1 cellular context compared by ENCODE assay signal in the genomic region with DNA sequence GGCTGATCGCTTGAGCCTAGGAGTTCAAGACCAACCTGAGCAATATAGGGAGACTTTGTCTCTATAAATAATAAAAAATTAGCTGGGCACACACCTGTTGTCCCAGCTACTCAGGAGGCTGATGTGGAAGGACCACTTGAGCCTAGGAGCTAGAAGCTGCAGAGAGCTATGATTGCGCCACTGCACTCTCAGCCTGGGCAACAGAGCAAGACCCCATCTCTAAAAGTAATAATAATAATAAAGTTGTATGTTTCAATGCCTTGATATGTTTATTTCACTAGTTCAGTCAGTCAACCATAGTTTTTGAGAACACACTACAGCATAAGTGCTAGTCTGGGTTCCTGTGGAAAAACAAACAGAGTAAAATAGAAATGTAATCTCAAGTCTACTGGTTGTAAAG.
TF ChIP-seq lines count a peak whose summit lies in the region.

No MANE protein-coding gene starts in this region.

TF ChIP-seq in WTC11, 78 proteins besides CTCF, POLR2A, EP300 and RAD21:
- TF ChIP-seq, protein P1, sequence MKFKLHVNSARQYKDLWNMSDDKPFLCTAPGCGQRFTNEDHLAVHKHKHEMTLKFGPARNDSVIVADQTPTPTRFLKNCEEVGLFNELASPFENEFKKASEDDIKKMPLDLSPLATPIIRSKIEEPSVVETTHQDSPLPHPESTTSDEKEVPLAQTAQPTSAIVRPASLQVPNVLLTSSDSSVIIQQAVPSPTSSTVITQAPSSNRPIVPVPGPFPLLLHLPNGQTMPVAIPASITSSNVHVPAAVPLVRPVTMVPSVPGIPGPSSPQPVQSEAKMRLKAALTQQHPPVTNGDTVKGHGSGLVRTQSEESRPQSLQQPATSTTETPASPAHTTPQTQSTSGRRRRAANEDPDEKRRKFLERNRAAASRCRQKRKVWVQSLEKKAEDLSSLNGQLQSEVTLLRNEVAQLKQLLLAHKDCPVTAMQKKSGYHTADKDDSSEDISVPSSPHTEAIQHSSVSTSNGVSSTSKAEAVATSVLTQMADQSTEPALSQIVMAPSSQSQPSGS (CRISPR knock-in tag; IDR thresholded peaks at IDR 0.05; ENCODE audit: borderline replicate concordance, low read depth), result no peak
- TF ChIP-seq ZNF121 (CRISPR knock-in tag; IDR thresholded peaks at IDR 0.05), result peak; percentile 91
